In genomic region chr10:102869290-102870198, GRCh38 we compare ENCODE assay signal across 1 cellular context.
TF ChIP-seq lines count a peak whose summit lies in the region.

AS3MT (plus strand) TSS chr10:102869470; CDS start chr10:102869593, 123 bp downstream.

TF ChIP-seq in HepG2, 621 proteins besides CTCF, POLR2A, EP300 and RAD21 (continued from another document and continues in another):
- no peak for TF ChIP-seq CENPX (CRISPR knock-in tag; IDR thresholded peaks at IDR 0.05)
- TF ChIP-seq SIN3B (IDR thresholded peaks at IDR 0.05; ENCODE audit: low read length) = no peak
- TF ChIP-seq, protein P1, sequence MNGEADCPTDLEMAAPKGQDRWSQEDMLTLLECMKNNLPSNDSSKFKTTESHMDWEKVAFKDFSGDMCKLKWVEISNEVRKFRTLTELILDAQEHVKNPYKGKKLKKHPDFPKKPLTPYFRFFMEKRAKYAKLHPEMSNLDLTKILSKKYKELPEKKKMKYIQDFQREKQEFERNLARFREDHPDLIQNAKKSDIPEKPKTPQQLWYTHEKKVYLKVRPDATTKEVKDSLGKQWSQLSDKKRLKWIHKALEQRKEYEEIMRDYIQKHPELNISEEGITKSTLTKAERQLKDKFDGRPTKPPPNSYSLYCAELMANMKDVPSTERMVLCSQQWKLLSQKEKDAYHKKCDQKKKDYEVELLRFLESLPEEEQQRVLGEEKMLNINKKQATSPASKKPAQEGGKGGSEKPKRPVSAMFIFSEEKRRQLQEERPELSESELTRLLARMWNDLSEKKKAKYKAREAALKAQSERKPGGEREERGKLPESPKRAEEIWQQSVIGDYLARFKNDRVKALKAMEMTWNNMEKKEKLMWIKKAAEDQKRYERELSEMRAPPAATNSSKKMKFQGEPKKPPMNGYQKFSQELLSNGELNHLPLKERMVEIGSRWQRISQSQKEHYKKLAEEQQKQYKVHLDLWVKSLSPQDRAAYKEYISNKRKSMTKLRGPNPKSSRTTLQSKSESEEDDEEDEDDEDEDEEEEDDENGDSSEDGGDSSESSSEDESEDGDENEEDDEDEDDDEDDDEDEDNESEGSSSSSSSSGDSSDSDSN (CRISPR knock-in tag; IDR thresholded peaks at IDR 0.05) = peak; percentile 74
- no peak for TF ChIP-seq LCORL (IDR thresholded peaks at IDR 0.05)
- peak; percentile 65 for TF ChIP-seq LCORL (CRISPR knock-in tag; IDR thresholded peaks at IDR 0.05)
- TF ChIP-seq, protein P2, sequence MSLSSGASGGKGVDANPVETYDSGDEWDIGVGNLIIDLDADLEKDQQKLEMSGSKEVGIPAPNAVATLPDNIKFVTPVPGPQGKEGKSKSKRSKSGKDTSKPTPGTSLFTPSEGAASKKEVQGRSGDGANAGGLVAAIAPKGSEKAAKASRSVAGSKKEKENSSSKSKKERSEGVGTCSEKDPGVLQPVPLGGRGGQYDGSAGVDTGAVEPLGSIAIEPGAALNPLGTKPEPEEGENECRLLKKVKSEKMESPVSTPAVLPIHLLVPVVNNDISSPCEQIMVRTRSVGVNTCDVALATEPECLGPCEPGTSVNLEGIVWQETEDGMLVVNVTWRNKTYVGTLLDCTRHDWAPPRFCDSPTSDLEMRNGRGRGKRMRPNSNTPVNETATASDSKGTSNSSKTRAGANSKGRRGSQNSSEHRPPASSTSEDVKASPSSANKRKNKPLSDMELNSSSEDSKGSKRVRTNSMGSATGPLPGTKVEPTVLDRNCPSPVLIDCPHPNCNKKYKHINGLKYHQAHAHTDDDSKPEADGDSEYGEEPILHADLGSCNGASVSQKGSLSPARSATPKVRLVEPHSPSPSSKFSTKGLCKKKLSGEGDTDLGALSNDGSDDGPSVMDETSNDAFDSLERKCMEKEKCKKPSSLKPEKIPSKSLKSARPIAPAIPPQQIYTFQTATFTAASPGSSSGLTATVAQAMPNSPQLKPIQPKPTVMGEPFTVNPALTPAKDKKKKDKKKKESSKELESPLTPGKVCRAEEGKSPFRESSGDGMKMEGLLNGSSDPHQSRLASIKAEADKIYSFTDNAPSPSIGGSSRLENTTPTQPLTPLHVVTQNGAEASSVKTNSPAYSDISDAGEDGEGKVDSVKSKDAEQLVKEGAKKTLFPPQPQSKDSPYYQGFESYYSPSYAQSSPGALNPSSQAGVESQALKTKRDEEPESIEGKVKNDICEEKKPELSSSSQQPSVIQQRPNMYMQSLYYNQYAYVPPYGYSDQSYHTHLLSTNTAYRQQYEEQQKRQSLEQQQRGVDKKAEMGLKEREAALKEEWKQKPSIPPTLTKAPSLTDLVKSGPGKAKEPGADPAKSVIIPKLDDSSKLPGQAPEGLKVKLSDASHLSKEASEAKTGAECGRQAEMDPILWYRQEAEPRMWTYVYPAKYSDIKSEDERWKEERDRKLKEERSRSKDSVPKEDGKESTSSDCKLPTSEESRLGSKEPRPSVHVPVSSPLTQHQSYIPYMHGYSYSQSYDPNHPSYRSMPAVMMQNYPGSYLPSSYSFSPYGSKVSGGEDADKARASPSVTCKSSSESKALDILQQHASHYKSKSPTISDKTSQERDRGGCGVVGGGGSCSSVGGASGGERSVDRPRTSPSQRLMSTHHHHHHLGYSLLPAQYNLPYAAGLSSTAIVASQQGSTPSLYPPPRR (CRISPR knock-in tag; IDR thresholded peaks at IDR 0.05; ENCODE audit: borderline replicate concordance) = peak; percentile 47; the same call in 1 of the 2 replicates
- 0 out of 2 replicates have a peak, but pooled peaks have one; percentile 17 for TF ChIP-seq ZMYM3 (CRISPR knock-in tag; IDR thresholded peaks at IDR 0.05)
- TF ChIP-seq FOXA1 (IDR thresholded peaks at IDR 0.05) = no peak
- TF ChIP-seq FOXA1 (CRISPR knock-in tag; IDR thresholded peaks at IDR 0.05) = no peak
- no peak for TF ChIP-seq PTBP1 (IDR thresholded peaks at IDR 0.05; ENCODE audit: low read depth, low read length, poor library complexity, severe bottlenecking)
- TF ChIP-seq U2AF2 (IDR thresholded peaks at IDR 0.05; ENCODE audit: low read depth, low read length) = no peak
- no peak for TF ChIP-seq SMARCC2 (IDR thresholded peaks at IDR 0.05)
- TF ChIP-seq TEAD2 (CRISPR knock-in tag; IDR thresholded peaks at IDR 0.05) = 0 out of 2 replicates have a peak, but pooled peaks have one; percentile 52
- TF ChIP-seq ZNF337 (CRISPR knock-in tag; IDR thresholded peaks at IDR 0.05; ENCODE audit: borderline replicate concordance, low read depth) = no peak
- no peak for TF ChIP-seq MIER2 (CRISPR knock-in tag; IDR thresholded peaks at IDR 0.05)
- peak; percentile 55 for TF ChIP-seq JARID2 (CRISPR knock-in tag; IDR thresholded peaks at IDR 0.05; ENCODE audit: insufficient replicate concordance)
- peak; percentile 77 for TF ChIP-seq POGZ (CRISPR knock-in tag; IDR thresholded peaks at IDR 0.05)
- TF ChIP-seq ZNF335 (CRISPR knock-in tag; IDR thresholded peaks at IDR 0.05) = no peak
- TF ChIP-seq, protein P3, sequence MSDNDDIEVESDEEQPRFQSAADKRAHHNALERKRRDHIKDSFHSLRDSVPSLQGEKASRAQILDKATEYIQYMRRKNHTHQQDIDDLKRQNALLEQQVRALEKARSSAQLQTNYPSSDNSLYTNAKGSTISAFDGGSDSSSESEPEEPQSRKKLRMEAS (IDR thresholded peaks at IDR 0.05) = peak; percentile 92
- peak; percentile 76; the same call in 1 of the 2 replicates for TF ChIP-seq ZNF230 (CRISPR knock-in tag; IDR thresholded peaks at IDR 0.05)
- no peak for TF ChIP-seq PAWR (CRISPR knock-in tag; IDR thresholded peaks at IDR 0.05; ENCODE audit: borderline replicate concordance)
- peak; percentile 47; the same call in 1 of the 2 replicates for TF ChIP-seq ZNF510 (CRISPR knock-in tag; IDR thresholded peaks at IDR 0.05; ENCODE audit: low read depth)
- TF ChIP-seq, protein P4, sequence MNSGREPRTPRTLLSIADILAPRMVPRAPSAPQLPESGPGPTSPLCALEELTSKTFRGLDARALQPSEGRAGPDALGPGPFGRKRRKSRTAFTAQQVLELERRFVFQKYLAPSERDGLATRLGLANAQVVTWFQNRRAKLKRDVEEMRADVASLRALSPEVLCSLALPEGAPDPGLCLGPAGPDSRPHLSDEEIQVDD (CRISPR knock-in tag; IDR thresholded peaks at IDR 0.05; ENCODE audit: borderline replicate concordance) = no peak
- TF ChIP-seq ZNF101 (CRISPR knock-in tag; IDR thresholded peaks at IDR 0.05; ENCODE audit: borderline replicate concordance, low read depth) = 0 out of 2 replicates have a peak, but pooled peaks have one; percentile 54
- no peak for TF ChIP-seq SRF (IDR thresholded peaks at IDR 0.05; ENCODE audit: low read depth, low read length)
- peak; percentile 35; the same call in 1 of the 2 replicates for TF ChIP-seq ZNF629 (CRISPR knock-in tag; conservative IDR thresholded peaks at IDR 0.05)
- no peak for TF ChIP-seq ATRX (CRISPR knock-in tag; IDR thresholded peaks at IDR 0.05; ENCODE audit: borderline replicate concordance)
- TF ChIP-seq BATF2 (CRISPR knock-in tag; IDR thresholded peaks at IDR 0.05) = no peak
- TF ChIP-seq, protein P5, sequence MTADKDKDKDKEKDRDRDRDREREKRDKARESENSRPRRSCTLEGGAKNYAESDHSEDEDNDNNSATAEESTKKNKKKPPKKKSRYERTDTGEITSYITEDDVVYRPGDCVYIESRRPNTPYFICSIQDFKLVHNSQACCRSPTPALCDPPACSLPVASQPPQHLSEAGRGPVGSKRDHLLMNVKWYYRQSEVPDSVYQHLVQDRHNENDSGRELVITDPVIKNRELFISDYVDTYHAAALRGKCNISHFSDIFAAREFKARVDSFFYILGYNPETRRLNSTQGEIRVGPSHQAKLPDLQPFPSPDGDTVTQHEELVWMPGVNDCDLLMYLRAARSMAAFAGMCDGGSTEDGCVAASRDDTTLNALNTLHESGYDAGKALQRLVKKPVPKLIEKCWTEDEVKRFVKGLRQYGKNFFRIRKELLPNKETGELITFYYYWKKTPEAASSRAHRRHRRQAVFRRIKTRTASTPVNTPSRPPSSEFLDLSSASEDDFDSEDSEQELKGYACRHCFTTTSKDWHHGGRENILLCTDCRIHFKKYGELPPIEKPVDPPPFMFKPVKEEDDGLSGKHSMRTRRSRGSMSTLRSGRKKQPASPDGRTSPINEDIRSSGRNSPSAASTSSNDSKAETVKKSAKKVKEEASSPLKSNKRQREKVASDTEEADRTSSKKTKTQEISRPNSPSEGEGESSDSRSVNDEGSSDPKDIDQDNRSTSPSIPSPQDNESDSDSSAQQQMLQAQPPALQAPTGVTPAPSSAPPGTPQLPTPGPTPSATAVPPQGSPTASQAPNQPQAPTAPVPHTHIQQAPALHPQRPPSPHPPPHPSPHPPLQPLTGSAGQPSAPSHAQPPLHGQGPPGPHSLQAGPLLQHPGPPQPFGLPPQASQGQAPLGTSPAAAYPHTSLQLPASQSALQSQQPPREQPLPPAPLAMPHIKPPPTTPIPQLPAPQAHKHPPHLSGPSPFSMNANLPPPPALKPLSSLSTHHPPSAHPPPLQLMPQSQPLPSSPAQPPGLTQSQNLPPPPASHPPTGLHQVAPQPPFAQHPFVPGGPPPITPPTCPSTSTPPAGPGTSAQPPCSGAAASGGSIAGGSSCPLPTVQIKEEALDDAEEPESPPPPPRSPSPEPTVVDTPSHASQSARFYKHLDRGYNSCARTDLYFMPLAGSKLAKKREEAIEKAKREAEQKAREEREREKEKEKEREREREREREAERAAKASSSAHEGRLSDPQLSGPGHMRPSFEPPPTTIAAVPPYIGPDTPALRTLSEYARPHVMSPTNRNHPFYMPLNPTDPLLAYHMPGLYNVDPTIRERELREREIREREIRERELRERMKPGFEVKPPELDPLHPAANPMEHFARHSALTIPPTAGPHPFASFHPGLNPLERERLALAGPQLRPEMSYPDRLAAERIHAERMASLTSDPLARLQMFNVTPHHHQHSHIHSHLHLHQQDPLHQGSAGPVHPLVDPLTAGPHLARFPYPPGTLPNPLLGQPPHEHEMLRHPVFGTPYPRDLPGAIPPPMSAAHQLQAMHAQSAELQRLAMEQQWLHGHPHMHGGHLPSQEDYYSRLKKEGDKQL (CRISPR knock-in tag; IDR thresholded peaks at IDR 0.05; ENCODE audit: low read depth) = 0 out of 2 replicates have a peak, but pooled peaks have one; percentile 2
- peak; percentile 61 for TF ChIP-seq ARID4A (CRISPR knock-in tag; IDR thresholded peaks at IDR 0.05; ENCODE audit: borderline replicate concordance)
- no peak for TF ChIP-seq SIX1 (CRISPR knock-in tag; IDR thresholded peaks at IDR 0.05; ENCODE audit: borderline replicate concordance)
- TF ChIP-seq ZNF703 (CRISPR knock-in tag; IDR thresholded peaks at IDR 0.05; ENCODE audit: borderline replicate concordance) = no peak
- no peak for TF ChIP-seq ZNF282 (IDR thresholded peaks at IDR 0.05; ENCODE audit: partially characterized antibody)
- TF ChIP-seq CAMTA2 (CRISPR knock-in tag; IDR thresholded peaks at IDR 0.05; ENCODE audit: borderline replicate concordance) = 0 out of 2 replicates have a peak, but pooled peaks have one; percentile 86
- no peak for TF ChIP-seq HNRNPUL1 (IDR thresholded peaks at IDR 0.05; ENCODE audit: low read depth, low read length)
- peak; percentile 64 for TF ChIP-seq POLR2G (IDR thresholded peaks at IDR 0.05; ENCODE audit: low read depth, low read length)
- TF ChIP-seq RFX5 (IDR thresholded peaks at IDR 0.05; ENCODE audit: low read depth, low read length) = no peak
- TF ChIP-seq NFIC (IDR thresholded peaks at IDR 0.05; ENCODE audit: low read length) = no peak
- TF ChIP-seq ZNF777 (CRISPR knock-in tag; IDR thresholded peaks at IDR 0.05) = no peak
- TF ChIP-seq ZNF33B (CRISPR knock-in tag; IDR thresholded peaks at IDR 0.05) = peak; percentile 90; the same call in 1 of the 2 replicates
- TF ChIP-seq CEBPB (IDR thresholded peaks at IDR 0.05; ENCODE audit: borderline replicate concordance, low read depth, low read length) = no peak
- 0 out of 2 replicates have a peak, but pooled peaks have one; percentile 72 for TF ChIP-seq TMF1 (CRISPR knock-in tag; IDR thresholded peaks at IDR 0.05; ENCODE audit: low read depth)
- 0 out of 2 replicates have a peak, but pooled peaks have one; percentile 75 for TF ChIP-seq HNF4G (IDR thresholded peaks at IDR 0.05; ENCODE audit: borderline replicate concordance, low read depth, low read length)
- TF ChIP-seq HNF4G (CRISPR knock-in tag; IDR thresholded peaks at IDR 0.05; ENCODE audit: borderline replicate concordance, low read depth) = 0 out of 2 replicates have a peak, but pooled peaks have one; percentile 18
- 0 out of 2 replicates have a peak, but pooled peaks have one; percentile 20 for TF ChIP-seq ZGPAT (CRISPR knock-in tag; IDR thresholded peaks at IDR 0.05)
- TF ChIP-seq TCF7 (IDR thresholded peaks at IDR 0.05; ENCODE audit: low read depth) = no peak
